12 cellular contexts compared by ENCODE assay signal in genomic region chr5:150515446-150515845, GRCh38. TPM values are rescaled to one million over a fixed set of nuclear protein-coding genes. Genes with fewer than 3 reads are reported as not detected.
DNase-seq lines count a peak whose midpoint lies in the region; ATAC-seq, FAIRE-seq and TF ChIP-seq lines count a peak whose summit lies in the region.
"Had no signal": no experiment of that assay in that cellular context is flagged by ENCODE, and none has a peak within 500 bp of the region (broad histone marks: within the 10 kb centered on the region; RNA-seq: fewer than 3 reads in every experiment).

No MANE protein-coding gene starts in this region.

- intact Hi-C loops in Caco-2 (cut with micrococcal nuclease; ENCODE audit: unreplicated experiment): no loop called here
- intact Hi-C loops in heart left ventricle (cut with DNase I): loop anchor here in 1 of 10 donors (1.0 kb wide), 1 partner anchor 11 kb away; no protein-coding TSS in a partner anchor
- intact Hi-C loops in sciatic nerve (cut with DNase I): no loop called here

- no peaks in the 10 kb centered on the region for H3K27me3 Mint-ChIP-seq in Caco-2 (ENCODE audit: insufficient read depth, unreplicated experiment)

- peak overlapping the region in 11 of 12 donors; percentile 9 to 84 (median 67) for H3K27ac ChIP-seq in heart left ventricle
- H3K27ac ChIP-seq: HL-60 had no signal

- H3K36me3 ChIP-seq in Caco-2 (ENCODE audit: control insufficient read depth, insufficient read depth, low read length) (no peaks in the 10 kb centered on the region), heart left ventricle (peaks cover 0 to 14% (median 0%) of the 10 kb centered on the region in 9 donors)

- H3K4me1 ChIP-seq in Caco-2 (peaks cover 54% of the 10 kb centered on the region), heart left ventricle (peaks cover 20 to 98% (median 80%) of the 10 kb centered on the region in 12 donors)

- H3K4me3 Mint-ChIP-seq in Caco-2 (ENCODE audit: unreplicated experiment): no peak overlapping the region
- H3K4me3 Mint-ChIP-seq: CD8-positive, alpha-beta memory T cell had no signal

- no peak for TF ChIP-seq POLR2A in heart left ventricle (IDR thresholded peaks at IDR 0.05)

- peaks cover 64% of the 10 kb centered on the region for H3K4me1 Mint-ChIP-seq in Caco-2 (ENCODE audit: low read depth, unreplicated experiment)
- H3K4me1 Mint-ChIP-seq: CD8-positive, alpha-beta memory T cell had no signal

- H3K4me3 ChIP-seq in Caco-2 (ENCODE audit: low read depth, low read length): no peak overlapping the region
- no peak overlapping the region for H3K4me3 ChIP-seq in heart left ventricle

- POLR2A ChIA-PET in Caco-2 (lab: Charles Lee): no interaction called here

- H3K27ac Mint-ChIP-seq in Caco-2 (ENCODE audit: unreplicated experiment): peak overlapping the region; percentile 45

- DNase-seq in Caco-2 (no peak), T1000 (lab: John Stamatoyannopoulos, UW) (peak; percentile 37), heart left ventricle (peak in 1 of 5 donors; percentile 50), sciatic nerve (ENCODE audit: low spot score) (no peak), COLO829 (ENCODE audit: low spot score) (no peak), frontal cortex (ENCODE audit: low spot score in 2 of 2) (no peak)
- DNase-seq: activated T-cell treated with anti-CD3 and anti-CD28 coated beads, Interleukin-2, amount 50 U/mL, for 1 hour; CD8-positive, alpha-beta memory T cell had no signal

- H3K36me3 Mint-ChIP-seq in Caco-2 (ENCODE audit: insufficient read depth, unreplicated experiment): peaks cover 59% of the 10 kb centered on the region
- H3K36me3 Mint-ChIP-seq: CD8-positive, alpha-beta memory T cell had no signal

- BruUV-seq in Caco-2 (replicated peaks; lab: Mats Ljungman, UMichigan): no TSS peak

- 52 to 60% (median 57%) methylated on average over 4 to 6 of the region's 6 CpGs for WGBS in heart left ventricle, 4 donors

- FAIRE-seq in frontal cortex (lab: Jason Lieb, UNC): no peak
- FAIRE-seq: H1 had no signal

- no peaks in the 10 kb centered on the region for H3K9me3 Mint-ChIP-seq in Caco-2 (ENCODE audit: unreplicated experiment)
- H3K9me3 Mint-ChIP-seq: CD8-positive, alpha-beta memory T cell had no signal

- peak in 2 of 4 donors; percentile 7 to 23 for ATAC-seq in heart left ventricle
- ATAC-seq in sciatic nerve: peak; percentile 69
- ATAC-seq in HG03095 (IDR thresholded peaks at IDR 0.05; ENCODE audit: unreplicated experiment): no peak
- no peak for ATAC-seq in activated CD4-positive, CD25-positive, alpha-beta regulatory T cell treated with anti-CD3 and anti-CD28 coated beads, Interleukin-2, amount 50 U/mL, for 24 hours

- no peaks in the 10 kb centered on the region for H3K27me3 ChIP-seq in Caco-2 (replicated peaks; ENCODE audit: control insufficient read depth, insufficient read depth, low read length)
- no peaks in the 10 kb centered on the region for H3K27me3 ChIP-seq in heart left ventricle

- no peaks in the 10 kb centered on the region for H3K9me3 ChIP-seq in Caco-2
- H3K9me3 ChIP-seq in heart left ventricle: no peaks in the 10 kb centered on the region

- TF ChIP-seq CTCF in Caco-2 (IDR thresholded peaks at IDR 0.05; ENCODE audit: insufficient read depth in 1 of 2, low read depth in 1 of 2, low read length in 1 of 2, severe bottlenecking in 1 of 2, unreplicated experiment in 1 of 2) (no peak), heart left ventricle (IDR thresholded peaks at IDR 0.05) (no peak)

- CTCF ChIA-PET in Caco-2 (lab: Charles Lee): no interaction called here

RNA-seq across cellular contexts. Expression of gene NDST1, which starts 7.5 kb away (rescaled TPM):
- total RNA-seq in Caco-2 (2022) (106 and 110 TPM in 2 replicates), heart left ventricle (100 to 1,000 TPM in 2 of 9 donors, 10 to 100 TPM in 7; 50.2 to 156 (median 68.5) TPM), sciatic nerve (109 TPM), frontal cortex (16.3 TPM)
- 10 to 100 TPM; 32.1 to 53.5 TPM for polyA plus RNA-seq in heart left ventricle
